ENCODE assay signal across 1 cellular context in the genomic region with DNA sequence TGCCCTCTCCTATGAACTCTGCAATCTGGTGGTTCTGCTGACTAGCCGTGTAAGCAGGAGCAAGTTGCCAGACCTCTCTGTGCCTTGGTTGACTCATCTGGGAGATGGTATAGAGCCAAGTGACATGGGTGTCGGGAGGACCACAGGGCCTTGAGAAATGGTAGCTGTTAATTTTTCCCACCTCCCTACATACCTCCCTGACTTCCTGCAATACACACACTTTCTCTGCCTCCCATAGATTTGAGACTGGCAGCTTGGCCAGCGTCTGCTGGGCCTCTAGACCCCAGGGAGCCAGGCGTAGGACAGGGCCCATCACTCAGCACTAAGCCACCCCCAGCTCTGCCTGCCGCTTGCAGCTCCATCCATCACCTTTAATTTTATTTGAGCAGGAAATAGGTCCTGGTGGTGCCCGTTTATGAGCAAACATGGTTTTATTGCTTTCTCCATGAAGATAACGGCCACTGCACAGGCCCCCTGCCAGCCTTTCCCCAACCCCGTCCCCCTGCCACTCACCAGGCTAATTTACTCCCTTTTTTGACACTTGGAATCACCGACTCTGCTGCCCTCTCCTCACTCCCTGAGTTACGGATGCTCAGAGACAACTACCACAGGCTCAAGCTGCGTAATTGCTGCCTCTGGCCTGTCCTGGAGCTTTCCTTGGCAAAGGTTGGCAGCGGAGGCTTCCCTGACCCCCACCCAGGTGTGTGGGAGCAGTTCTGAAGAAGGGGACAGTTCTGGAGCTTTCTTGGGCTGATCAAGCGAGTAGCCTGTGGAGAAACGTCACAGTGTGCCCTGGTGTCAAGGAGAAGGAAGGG.
A peak's percentile ranks its signal among the peaks of the same experiment; 100 is the strongest.
TF ChIP-seq lines count a peak whose summit lies in the region.

No MANE protein-coding gene starts in this region.

TF ChIP-seq in SK-N-SH, 30 proteins besides CTCF, POLR2A, EP300 and RAD21 (continued from another document):
- TF ChIP-seq SIN3A (IDR thresholded peaks at IDR 0.05; ENCODE audit: borderline replicate concordance, low read depth, low read length): no peak
- no peak for TF ChIP-seq RFX5 (IDR thresholded peaks at IDR 0.05; ENCODE audit: low read length)
- TF ChIP-seq CHD2 (IDR thresholded peaks at IDR 0.05; ENCODE audit: low read length, partially characterized antibody): peak; percentile 40
- TF ChIP-seq, protein P1, sequence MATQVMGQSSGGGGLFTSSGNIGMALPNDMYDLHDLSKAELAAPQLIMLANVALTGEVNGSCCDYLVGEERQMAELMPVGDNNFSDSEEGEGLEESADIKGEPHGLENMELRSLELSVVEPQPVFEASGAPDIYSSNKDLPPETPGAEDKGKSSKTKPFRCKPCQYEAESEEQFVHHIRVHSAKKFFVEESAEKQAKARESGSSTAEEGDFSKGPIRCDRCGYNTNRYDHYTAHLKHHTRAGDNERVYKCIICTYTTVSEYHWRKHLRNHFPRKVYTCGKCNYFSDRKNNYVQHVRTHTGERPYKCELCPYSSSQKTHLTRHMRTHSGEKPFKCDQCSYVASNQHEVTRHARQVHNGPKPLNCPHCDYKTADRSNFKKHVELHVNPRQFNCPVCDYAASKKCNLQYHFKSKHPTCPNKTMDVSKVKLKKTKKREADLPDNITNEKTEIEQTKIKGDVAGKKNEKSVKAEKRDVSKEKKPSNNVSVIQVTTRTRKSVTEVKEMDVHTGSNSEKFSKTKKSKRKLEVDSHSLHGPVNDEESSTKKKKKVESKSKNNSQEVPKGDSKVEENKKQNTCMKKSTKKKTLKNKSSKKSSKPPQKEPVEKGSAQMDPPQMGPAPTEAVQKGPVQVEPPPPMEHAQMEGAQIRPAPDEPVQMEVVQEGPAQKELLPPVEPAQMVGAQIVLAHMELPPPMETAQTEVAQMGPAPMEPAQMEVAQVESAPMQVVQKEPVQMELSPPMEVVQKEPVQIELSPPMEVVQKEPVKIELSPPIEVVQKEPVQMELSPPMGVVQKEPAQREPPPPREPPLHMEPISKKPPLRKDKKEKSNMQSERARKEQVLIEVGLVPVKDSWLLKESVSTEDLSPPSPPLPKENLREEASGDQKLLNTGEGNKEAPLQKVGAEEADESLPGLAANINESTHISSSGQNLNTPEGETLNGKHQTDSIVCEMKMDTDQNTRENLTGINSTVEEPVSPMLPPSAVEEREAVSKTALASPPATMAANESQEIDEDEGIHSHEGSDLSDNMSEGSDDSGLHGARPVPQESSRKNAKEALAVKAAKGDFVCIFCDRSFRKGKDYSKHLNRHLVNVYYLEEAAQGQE (IDR thresholded peaks at IDR 0.05; ENCODE audit: low read depth, low read length): no peak
- TF ChIP-seq RXRA (IDR thresholded peaks at IDR 0.05; ENCODE audit: borderline replicate concordance, low read depth): no peak
- TF ChIP-seq JUND (IDR thresholded peaks at IDR 0.05): no peak
- TF ChIP-seq TCF12 (IDR thresholded peaks at IDR 0.05): no peak
- TF ChIP-seq, protein P2, sequence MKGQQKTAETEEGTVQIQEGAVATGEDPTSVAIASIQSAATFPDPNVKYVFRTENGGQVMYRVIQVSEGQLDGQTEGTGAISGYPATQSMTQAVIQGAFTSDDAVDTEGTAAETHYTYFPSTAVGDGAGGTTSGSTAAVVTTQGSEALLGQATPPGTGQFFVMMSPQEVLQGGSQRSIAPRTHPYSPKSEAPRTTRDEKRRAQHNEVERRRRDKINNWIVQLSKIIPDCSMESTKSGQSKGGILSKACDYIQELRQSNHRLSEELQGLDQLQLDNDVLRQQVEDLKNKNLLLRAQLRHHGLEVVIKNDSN (IDR thresholded peaks at IDR 0.05; ENCODE audit: borderline replicate concordance, low read depth): no peak
- TF ChIP-seq MEF2A (IDR thresholded peaks at IDR 0.05; ENCODE audit: borderline replicate concordance, low read depth): no peak
- TF ChIP-seq SMC3 (IDR thresholded peaks at IDR 0.05; ENCODE audit: low read depth, low read length): no peak
- TF ChIP-seq NFIC (IDR thresholded peaks at IDR 0.05; ENCODE audit: borderline replicate concordance): no peak
- no peak for TF ChIP-seq FOSL2 (IDR thresholded peaks at IDR 0.05; ENCODE audit: borderline replicate concordance, low read depth)
- TF ChIP-seq, protein P3, sequence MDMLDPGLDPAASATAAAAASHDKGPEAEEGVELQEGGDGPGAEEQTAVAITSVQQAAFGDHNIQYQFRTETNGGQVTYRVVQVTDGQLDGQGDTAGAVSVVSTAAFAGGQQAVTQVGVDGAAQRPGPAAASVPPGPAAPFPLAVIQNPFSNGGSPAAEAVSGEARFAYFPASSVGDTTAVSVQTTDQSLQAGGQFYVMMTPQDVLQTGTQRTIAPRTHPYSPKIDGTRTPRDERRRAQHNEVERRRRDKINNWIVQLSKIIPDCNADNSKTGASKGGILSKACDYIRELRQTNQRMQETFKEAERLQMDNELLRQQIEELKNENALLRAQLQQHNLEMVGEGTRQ (IDR thresholded peaks at IDR 0.05; ENCODE audit: borderline replicate concordance, low read depth, low read length): no peak
- TF ChIP-seq, protein P4, sequence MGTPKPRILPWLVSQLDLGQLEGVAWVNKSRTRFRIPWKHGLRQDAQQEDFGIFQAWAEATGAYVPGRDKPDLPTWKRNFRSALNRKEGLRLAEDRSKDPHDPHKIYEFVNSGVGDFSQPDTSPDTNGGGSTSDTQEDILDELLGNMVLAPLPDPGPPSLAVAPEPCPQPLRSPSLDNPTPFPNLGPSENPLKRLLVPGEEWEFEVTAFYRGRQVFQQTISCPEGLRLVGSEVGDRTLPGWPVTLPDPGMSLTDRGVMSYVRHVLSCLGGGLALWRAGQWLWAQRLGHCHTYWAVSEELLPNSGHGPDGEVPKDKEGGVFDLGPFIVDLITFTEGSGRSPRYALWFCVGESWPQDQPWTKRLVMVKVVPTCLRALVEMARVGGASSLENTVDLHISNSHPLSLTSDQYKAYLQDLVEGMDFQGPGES (IDR thresholded peaks at IDR 0.05; ENCODE audit: low read depth, low read length): no peak
TF ChIP-seq in SK-N-SH: peak in this region for 3.
